20 cellular contexts compared by ENCODE assay signal in genomic region chr19:47623151-47623920, GRCh38. TPM values are rescaled to one million over a fixed set of nuclear protein-coding genes. Genes with fewer than 3 reads are reported as not detected.
A peak's percentile ranks its signal among the peaks of the same experiment; 100 is the strongest.
DNase-seq lines count a peak whose midpoint lies in the region; ATAC-seq and TF ChIP-seq lines count a peak whose summit lies in the region.
"Had no signal": no experiment of that assay in that cellular context is flagged by ENCODE, and none has a peak within 500 bp of the region (broad histone marks: within the 10 kb centered on the region; RNA-seq: fewer than 3 reads in every experiment).

No MANE protein-coding gene starts in this region.

- intact Hi-C loops in activated naive CD4-positive, alpha-beta T cell treated with anti-CD3 and anti-CD28 coated beads for 36 hours (cut with micrococcal nuclease) = no loop called here
- intact Hi-C loops in Right ventricle myocardium superior (cut with DNase I) = loop anchor here (5.0 kb wide), 1 partner anchor 39 kb away; no protein-coding TSS in a partner anchor

- H3K9me3 ChIP-seq in mesenchymal stem cell (ENCODE audit: control insufficient read depth, low read length) = no peaks in the 10 kb centered on the region
- H3K9me3 ChIP-seq: transverse colon had no signal

- no peak overlapping the region for H3K4me3 Mint-ChIP-seq in activated naive CD4-positive, alpha-beta T cell treated with anti-CD3 and anti-CD28 coated beads, Interleukin-2, amount 50 U/mL, for 24 hours
- no peak overlapping the region for H3K4me3 Mint-ChIP-seq in activated naive CD4-positive, alpha-beta T cell treated with anti-CD3 and anti-CD28 coated beads for 36 hours
- H3K4me3 Mint-ChIP-seq: brain; CD8-positive, alpha-beta memory T cell; IgD-negative memory B cell had no signal

- no peak overlapping the region for H2BK120ac ChIP-seq in mesenchymal stem cell (ENCODE audit: low read depth, low read length)

- CTCF ChIA-PET in activated naive CD4-positive, alpha-beta T cell treated with anti-CD3 and anti-CD28 coated beads for 36 hours (lab: Charles Lee) = no interaction called here

- H4K91ac ChIP-seq in mesenchymal stem cell (ENCODE audit: low read length) = peak overlapping the region; percentile 31

- no peak overlapping the region for H2BK5ac ChIP-seq in mesenchymal stem cell (ENCODE audit: low read depth, low read length, poor library complexity, severe bottlenecking)

- H3K27me3 ChIP-seq in mesenchymal stem cell (ENCODE audit: control insufficient read depth in 1 of 2, insufficient read depth in 1 of 2, low read length in 2 of 2) = no peaks in the 10 kb centered on the region
- H3K27me3 ChIP-seq: transverse colon had no signal

- peak overlapping the region in 1 of 2 experiments; percentile 62 for H3K18ac ChIP-seq in mesenchymal stem cell (ENCODE audit: low read depth in 1 of 2, low read length in 2 of 2)

- H3K27me3 Mint-ChIP-seq in activated naive CD4-positive, alpha-beta T cell treated with anti-CD3 and anti-CD28 coated beads, Interleukin-2, amount 50 U/mL, for 24 hours = no peaks in the 10 kb centered on the region
- H3K27me3 Mint-ChIP-seq in activated naive CD4-positive, alpha-beta T cell treated with anti-CD3 and anti-CD28 coated beads for 36 hours (ENCODE audit: low read depth) = no peaks in the 10 kb centered on the region
- H3K27me3 Mint-ChIP-seq: IgD-negative memory B cell had no signal

- peaks cover 23% of the 10 kb centered on the region for H3K79me1 ChIP-seq in mesenchymal stem cell (replicated peaks; ENCODE audit: low read length, poor library complexity, severe bottlenecking)

- no peak overlapping the region for H4K8ac ChIP-seq in mesenchymal stem cell (ENCODE audit: low read length)

- H3K4me3 ChIP-seq in mesenchymal stem cell (ENCODE audit: insufficient read depth in 1 of 2, low read depth in 1 of 2, low read length in 2 of 2) = peak overlapping the region in 1 of 2 experiments; percentile 31
- H3K4me3 ChIP-seq: transverse colon had no signal

- H3K9me3 Mint-ChIP-seq in activated naive CD4-positive, alpha-beta T cell treated with anti-CD3 and anti-CD28 coated beads, Interleukin-2, amount 50 U/mL, for 24 hours = no peaks in the 10 kb centered on the region
- no peaks in the 10 kb centered on the region for H3K9me3 Mint-ChIP-seq in activated naive CD4-positive, alpha-beta T cell treated with anti-CD3 and anti-CD28 coated beads for 36 hours
- H3K9me3 Mint-ChIP-seq: CD8-positive, alpha-beta memory T cell; IgD-negative memory B cell had no signal

- H3K4me1 Mint-ChIP-seq in activated naive CD4-positive, alpha-beta T cell treated with anti-CD3 and anti-CD28 coated beads, Interleukin-2, amount 50 U/mL, for 24 hours = peaks cover 56% of the 10 kb centered on the region
- peaks cover 33% of the 10 kb centered on the region for H3K4me1 Mint-ChIP-seq in activated naive CD4-positive, alpha-beta T cell treated with anti-CD3 and anti-CD28 coated beads for 36 hours (ENCODE audit: low read depth)

- peak overlapping the region in 1 of 2 experiments; percentile 78 for H3K23ac ChIP-seq in mesenchymal stem cell (ENCODE audit: low read length in 2 of 2)

- 94% methylated on average over 12 of the region's 12 CpGs for WGBS in mesenchymal stem cell

- no peak for DNase-seq in activated naive CD4-positive, alpha-beta T cell treated with anti-CD3 and anti-CD28 coated beads for 36 hours
- DNase-seq in Right ventricle myocardium superior (peak; percentile 59), mesenchymal stem cell (no peak)
- DNase-seq: activated CD8-positive, alpha-beta memory T cell treated with anti-CD3 and anti-CD28 coated beads for 24 hours; activated gamma-delta T cell treated with Interleukin-2 at 50 U/mL for 16 hours; CD8-positive, alpha-beta memory T cell; effector CD8-positive, alpha-beta T cell; foreskin fibroblast; GF-D8; NCI-H1105; NCI-H226; SW 1271; transverse colon had no signal

- no peak overlapping the region for H2AK5ac ChIP-seq in mesenchymal stem cell (ENCODE audit: low read length, severe bottlenecking)

- H3K27ac Mint-ChIP-seq in activated naive CD4-positive, alpha-beta T cell treated with anti-CD3 and anti-CD28 coated beads, Interleukin-2, amount 50 U/mL, for 24 hours = peak overlapping the region; percentile 51
- no peak overlapping the region for H3K27ac Mint-ChIP-seq in activated naive CD4-positive, alpha-beta T cell treated with anti-CD3 and anti-CD28 coated beads for 36 hours

- peaks cover 20 to 24% of the 10 kb centered on the region in 2 experiments for H3K36me3 ChIP-seq in mesenchymal stem cell (ENCODE audit: control insufficient read depth in 1 of 2, insufficient read depth in 2 of 2, low read depth in 1 of 2, low read length in 2 of 2)
- H3K36me3 ChIP-seq: transverse colon had no signal

- H3K36me3 Mint-ChIP-seq in activated naive CD4-positive, alpha-beta T cell treated with anti-CD3 and anti-CD28 coated beads, Interleukin-2, amount 50 U/mL, for 24 hours = peaks cover 6% of the 10 kb centered on the region
- H3K36me3 Mint-ChIP-seq in activated naive CD4-positive, alpha-beta T cell treated with anti-CD3 and anti-CD28 coated beads for 36 hours (ENCODE audit: low read depth) = peaks cover 2% of the 10 kb centered on the region

- ATAC-seq in Right ventricle myocardium superior (ENCODE audit: poor library complexity) (peak; percentile 60), GM21717 (IDR thresholded peaks at IDR 0.05; ENCODE audit: unreplicated experiment) (no peak), HG03432 (IDR thresholded peaks at IDR 0.05; ENCODE audit: unreplicated experiment) (no peak), HG03045 (IDR thresholded peaks at IDR 0.05; ENCODE audit: unreplicated experiment) (no peak), GM18505 (IDR thresholded peaks at IDR 0.05; ENCODE audit: unreplicated experiment) (no peak)

- H2BK15ac ChIP-seq in mesenchymal stem cell (ENCODE audit: low read depth, poor library complexity, severe bottlenecking) = no peak overlapping the region

- H3K9ac ChIP-seq in mesenchymal stem cell (ENCODE audit: low read length) = no peak overlapping the region

- H2AFZ ChIP-seq in mesenchymal stem cell (ENCODE audit: low read depth, low read length) = no peak overlapping the region

- no peak for TF ChIP-seq POLR2A in GM18505 (IDR thresholded peaks at IDR 0.05; ENCODE audit: borderline replicate concordance, extremely low read depth, insufficient read depth, insufficient read length)

- H3K14ac ChIP-seq in mesenchymal stem cell (ENCODE audit: low read length in 2 of 2) = no peak overlapping the region

- H3K4me2 ChIP-seq in mesenchymal stem cell (ENCODE audit: low read length, poor library complexity, severe bottlenecking) = no peak overlapping the region

- H2BK12ac ChIP-seq in mesenchymal stem cell (ENCODE audit: low read length in 2 of 2) = no peak overlapping the region

- H3K4me1 ChIP-seq in mesenchymal stem cell (ENCODE audit: control insufficient read depth, insufficient read depth, low read depth, low read length) = peaks cover 26% of the 10 kb centered on the region

- H3K27ac ChIP-seq in mesenchymal stem cell (ENCODE audit: low read length, poor library complexity, severe bottlenecking) = no peak overlapping the region

- no peak overlapping the region for H3K4ac ChIP-seq in mesenchymal stem cell (ENCODE audit: low read depth in 1 of 2, low read length in 2 of 2)

RNA-seq across cellular contexts. Expression of gene BICRA, which starts 14.4 kb away (rescaled TPM):
- total RNA-seq in activated naive CD4-positive, alpha-beta T cell treated with anti-CD3 and anti-CD28 coated beads for 36 hours = 10 to 100 TPM; 11.2 to 12.5 TPM
- 7.2 TPM for total RNA-seq in Right ventricle myocardium superior
- 7.9 TPM for polyA plus RNA-seq in mesenchymal stem cell (2013, experiment 1 of 2)
- 7.3 TPM for polyA plus RNA-seq in mesenchymal stem cell (2013, experiment 2 of 2)

RNA-seq across cellular contexts. Expression of gene ZNF541, which starts 50.4 kb away (rescaled TPM):
- total RNA-seq in activated naive CD4-positive, alpha-beta T cell treated with anti-CD3 and anti-CD28 coated beads for 36 hours = under 1 TPM; 0.33 to 0.44 TPM
- 0.35 TPM for total RNA-seq in Right ventricle myocardium superior
- 0.03 TPM for polyA plus RNA-seq in mesenchymal stem cell (2013, experiment 1 of 2)
- polyA plus RNA-seq in mesenchymal stem cell (2013, experiment 2 of 2) = 0.04 TPM
- polyA plus RNA-seq: IgD-negative memory B cell had no signal
